18 cellular contexts compared by ENCODE assay signal in the genomic region with DNA sequence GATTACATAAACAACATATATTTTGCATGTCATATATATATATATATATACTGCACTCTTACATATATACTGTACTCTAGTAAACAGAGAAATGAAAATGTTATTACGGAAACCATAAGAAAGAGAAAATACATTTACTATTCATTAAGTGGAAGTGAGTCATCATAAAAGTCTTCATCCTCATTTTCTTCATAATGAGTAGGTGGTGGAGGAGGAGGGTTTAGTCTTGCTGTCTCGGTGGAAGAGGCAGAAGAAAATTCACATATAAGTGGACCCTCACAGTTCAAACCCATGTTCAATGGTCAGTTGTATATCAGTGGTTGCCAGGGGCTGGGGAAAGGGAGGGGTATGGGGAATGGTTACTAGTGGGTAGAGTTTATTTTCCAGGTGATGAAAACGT. TPM values are rescaled to one million over a fixed set of nuclear protein-coding genes. Genes with fewer than 3 reads are reported as not detected.
"Had no signal": no experiment of that assay in that cellular context is flagged by ENCODE, and none has a peak within 500 bp of the region (broad histone marks: within the 10 kb centered on the region; RNA-seq: fewer than 3 reads in every experiment).

No MANE protein-coding gene starts in this region.

- H3K27ac Mint-ChIP-seq: activated CD4-positive, alpha-beta T cell treated with anti-CD3 and anti-CD28 coated beads, Interleukin-2, amount 10 ng/mL, durations not matched to agents 7 days and 5 days; activated naive CD4-positive, alpha-beta T cell treated with anti-CD3 and anti-CD28 coated beads for 36 hours; brain; endodermal cell; immature natural killer cell; naive B cell had no signal

- H3K36me3 Mint-ChIP-seq: brain, immature natural killer cell, naive B cell had no signal

- ATAC-seq: left cardiac atrium, pancreas had no signal

- H3K4me3 Mint-ChIP-seq: activated CD4-positive, alpha-beta T cell treated with anti-CD3 and anti-CD28 coated beads, Interleukin-2, amount 10 ng/mL, durations not matched to agents 7 days and 5 days; activated naive CD4-positive, alpha-beta T cell treated with anti-CD3 and anti-CD28 coated beads for 36 hours; brain; endodermal cell; immature natural killer cell had no signal

- H3K9me3 ChIP-seq: esophagus muscularis mucosa, pancreas, stomach, thoracic aorta had no signal

- H3K27me3 Mint-ChIP-seq: activated CD4-positive, alpha-beta T cell treated with anti-CD3 and anti-CD28 coated beads, Interleukin-2, amount 10 ng/mL, durations not matched to agents 7 days and 5 days; naive B cell had no signal

- H3K27ac ChIP-seq: esophagus muscularis mucosa, pancreas, stomach, thoracic aorta had no signal

- H3K36me3 ChIP-seq: esophagus muscularis mucosa, pancreas, stomach, thoracic aorta had no signal

- H3K9me3 Mint-ChIP-seq: endodermal cell had no signal

- H3K4me1 ChIP-seq: pancreas had no signal

- DNase-seq: activated CD4-positive, alpha-beta T cell treated with anti-CD3 and anti-CD28 coated beads, Interleukin-2, amount 10 ng/mL, durations not matched to agents 7 days and 5 days; activated naive CD4-positive, alpha-beta T cell treated with anti-CD3 and anti-CD28 coated beads for 36 hours; dermis blood vessel endothelial cell; endodermal cell; foreskin fibroblast; immature natural killer cell; left cardiac atrium; naive B cell; pancreas; stimulated activated CD4-positive, alpha-beta T cell treated with anti-CD3 and anti-CD28 coated beads, Interleukin-4, amount 100 ng/mL, for 24 hours; stomach; T-helper 9 cell had no signal

- H3K4me3 ChIP-seq: esophagus muscularis mucosa, lung, pancreas, stomach, thoracic aorta had no signal

- H3K4me1 Mint-ChIP-seq: endodermal cell had no signal

- H3K27me3 ChIP-seq: pancreas had no signal

RNA-seq across cellular contexts. Expression of gene IL22RA1, which starts 52.2 kb away (rescaled TPM):
- total RNA-seq: activated CD4-positive, alpha-beta T cell treated with anti-CD3 and anti-CD28 coated beads, Interleukin-2, amount 10 ng/mL, durations not matched to agents 7 days and 5 days; activated naive CD4-positive, alpha-beta T cell treated with anti-CD3 and anti-CD28 coated beads for 36 hours; cerebellum; dermis blood vessel endothelial cell; endodermal cell; urinary bladder had no signal
- polyA plus RNA-seq: immature natural killer cell had no signal
